8 cellular contexts compared by ENCODE assay signal in the genomic region with DNA sequence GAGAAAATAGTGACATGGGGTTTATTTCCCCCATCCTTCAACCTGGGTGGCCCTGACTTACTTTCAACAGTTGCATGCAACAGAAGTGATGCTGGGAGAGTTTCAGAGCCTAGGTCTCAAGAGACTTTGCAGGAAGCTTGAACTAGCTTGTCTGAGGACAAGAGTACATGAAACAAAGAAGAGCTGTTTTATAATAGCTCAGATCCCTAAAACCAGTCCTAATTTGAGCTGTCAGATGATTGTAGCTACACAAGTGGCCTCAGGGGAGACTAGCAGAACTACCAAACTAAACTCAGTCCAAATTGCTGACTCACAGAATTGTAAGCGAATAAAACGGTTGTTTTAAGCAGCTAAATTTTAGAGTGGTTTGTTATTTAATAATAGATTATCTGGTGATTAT. TPM values are rescaled to one million over a fixed set of nuclear protein-coding genes. Genes with fewer than 3 reads are reported as not detected.
DNase-seq lines count a peak whose midpoint lies in the region; ATAC-seq, FAIRE-seq and TF ChIP-seq lines count a peak whose summit lies in the region.

No MANE protein-coding gene starts in this region.

- no peak overlapping the region for H3K27ac ChIP-seq in kidney (ENCODE audit: low read depth in 2 of 2, low read length in 2 of 2)

- no peak overlapping the region for H3K27ac Mint-ChIP-seq in activated CD8-positive, alpha-beta memory T cell treated with anti-CD3 and anti-CD28 coated beads, Interleukin-2, amount 10 ng/mL, durations not matched to agents 7 days and 5 days
- H3K27ac Mint-ChIP-seq in natural killer cell: peak overlapping the region in 1 of 2 donors; percentile 42

- no peak overlapping the region for H3K4me3 Mint-ChIP-seq in activated CD8-positive, alpha-beta memory T cell treated with anti-CD3 and anti-CD28 coated beads, Interleukin-2, amount 10 ng/mL, durations not matched to agents 7 days and 5 days
- no peak overlapping the region for H3K4me3 Mint-ChIP-seq in natural killer cell

- FAIRE-seq in endometrium (lab: Jason Lieb, UNC) (peak; percentile 87), kidney (lab: Jason Lieb, UNC) (no peak)

- intact Hi-C loops in kidney (cut with DNase I) (no loop called here), natural killer cell (cut with micrococcal nuclease) (no loop called here)

- TF ChIP-seq CTCF in kidney (IDR thresholded peaks at IDR 0.05; ENCODE audit: borderline replicate concordance, extremely low read depth, insufficient read depth): no peak
- no peak for TF ChIP-seq CTCF in natural killer cell (IDR thresholded peaks at IDR 0.05)

- no peaks in the 10 kb centered on the region for H3K9me3 ChIP-seq in kidney (ENCODE audit: control insufficient read depth in 1 of 2, low read length in 2 of 2)

- DNase-seq in DMS153 (lab: John Stamatoyannopoulos, UW) (peak; percentile 19), T-helper 1 cell (no peak), kidney (no peak), natural killer cell (no peak)
- DNase-seq in activated CD8-positive, alpha-beta memory T cell treated with anti-CD3 and anti-CD28 coated beads, Interleukin-2, amount 10 ng/mL, durations not matched to agents 7 days and 5 days: no peak

- peak; percentile 97 for ATAC-seq in GM19463 (IDR thresholded peaks at IDR 0.05; ENCODE audit: unreplicated experiment)
- peak; percentile 92 for ATAC-seq in HG03442 (IDR thresholded peaks at IDR 0.05; ENCODE audit: unreplicated experiment)
- no peak for ATAC-seq in activated CD8-positive, alpha-beta memory T cell treated with anti-CD3 and anti-CD28 coated beads, Interleukin-2, amount 10 ng/mL, durations not matched to agents 7 days and 5 days
- ATAC-seq in natural killer cell: no peak

- H3K4me3 ChIP-seq in kidney (ENCODE audit: low read length in 2 of 2): no peak overlapping the region

- peaks cover 0 to 4% of the 10 kb centered on the region in 2 donors for H3K4me1 ChIP-seq in kidney (ENCODE audit: control insufficient read depth in 1 of 2, insufficient read depth in 1 of 2, low read depth in 1 of 2, low read length in 2 of 2)

- no peaks in the 10 kb centered on the region for H3K27me3 Mint-ChIP-seq in activated CD8-positive, alpha-beta memory T cell treated with anti-CD3 and anti-CD28 coated beads, Interleukin-2, amount 10 ng/mL, durations not matched to agents 7 days and 5 days
- no peaks in the 10 kb centered on the region for H3K27me3 Mint-ChIP-seq in natural killer cell (ENCODE audit: low read depth in 2 of 2)

- peaks cover 15% of the 10 kb centered on the region for H3K4me1 Mint-ChIP-seq in activated CD8-positive, alpha-beta memory T cell treated with anti-CD3 and anti-CD28 coated beads, Interleukin-2, amount 10 ng/mL, durations not matched to agents 7 days and 5 days
- peaks cover 53 to 70% of the 10 kb centered on the region in 2 donors for H3K4me1 Mint-ChIP-seq in natural killer cell

- CTCF ChIA-PET in activated CD8-positive, alpha-beta memory T cell treated with anti-CD3 and anti-CD28 coated beads, Interleukin-2, amount 10 ng/mL, durations not matched to agents 7 days and 5 days (lab: Charles Lee): no interaction called here

- no peaks in the 10 kb centered on the region for H3K36me3 ChIP-seq in kidney (ENCODE audit: control insufficient read depth in 1 of 2, insufficient read depth in 2 of 2, low read length in 2 of 2)

- H3K9me3 Mint-ChIP-seq in activated CD8-positive, alpha-beta memory T cell treated with anti-CD3 and anti-CD28 coated beads, Interleukin-2, amount 10 ng/mL, durations not matched to agents 7 days and 5 days (ENCODE audit: low read depth): no peaks in the 10 kb centered on the region
- H3K9me3 Mint-ChIP-seq in natural killer cell: no peaks in the 10 kb centered on the region

- H3K9ac ChIP-seq in kidney (ENCODE audit: low read length in 2 of 2): no peak overlapping the region

- peaks cover 36% of the 10 kb centered on the region for H3K36me3 Mint-ChIP-seq in activated CD8-positive, alpha-beta memory T cell treated with anti-CD3 and anti-CD28 coated beads, Interleukin-2, amount 10 ng/mL, durations not matched to agents 7 days and 5 days
- no peaks in the 10 kb centered on the region for H3K36me3 Mint-ChIP-seq in natural killer cell

RNA-seq across cellular contexts. Expression of a gene that starts 17.1 kb away (rescaled TPM):
- 10 to 100 TPM; 37.1 to 38.0 TPM for total RNA-seq in activated CD8-positive, alpha-beta memory T cell treated with anti-CD3 and anti-CD28 coated beads, Interleukin-2, amount 10 ng/mL, durations not matched to agents 7 days and 5 days
- total RNA-seq in kidney: 40.5 TPM
- polyA plus RNA-seq in kidney (ENCODE audit: insufficient read depth, low read depth, low replicate concordance): 2.5 TPM
- total RNA-seq in natural killer cell: 10 to 100 TPM; 67.8 to 82.1 (median 78.9) TPM

Comparison
In these comparisons a context has a peak if more than half of its experiments do, and no peak if none do; other contexts are left out.
1. ATAC-seq: peak in GM19463 (single experiment) and HG03442 (single experiment); none in activated CD8-positive, alpha-beta memory T cell treated with anti-CD3 and anti-CD28 coated beads, Interleukin-2, amount 10 ng/mL, durations not matched to agents 7 days and 5 days (single experiment) and natural killer cell (0 of 3).